Comparison of ENCODE assay signal across 21 cellular contexts in genomic region chr2:136019825-136020224, GRCh38. TPM values are rescaled to one million over a fixed set of nuclear protein-coding genes. Genes with fewer than 3 reads are reported as not detected.
DNase-seq lines count a peak whose midpoint lies in the region; ATAC-seq and TF ChIP-seq lines count a peak whose summit lies in the region.
"Had no signal": no experiment of that assay in that cellular context is flagged by ENCODE, and none has a peak within 500 bp of the region (broad histone marks: within the 10 kb centered on the region; RNA-seq: fewer than 3 reads in every experiment).

No MANE protein-coding gene starts in this region.

- H3K4me1 Mint-ChIP-seq in neural progenitor cell: peaks cover 69% of the 10 kb centered on the region

- H3K79me2 ChIP-seq in neural progenitor cell (ENCODE audit: low read depth): no peaks in the 10 kb centered on the region

- H3K4me3 ChIP-seq in esophagus muscularis mucosa (no peak overlapping the region), neural progenitor cell (no peak overlapping the region)
- H3K4me3 ChIP-seq: cardiac muscle cell had no signal

- H3K4me2 ChIP-seq in neural progenitor cell: no peak overlapping the region

- no peak overlapping the region for H2AFZ ChIP-seq in neural progenitor cell (replicated peaks)

- H3K9ac ChIP-seq in neural progenitor cell: no peak overlapping the region

- intact Hi-C loops in esophagus muscularis mucosa (cut with DNase I): no loop called here

- no peak for TF ChIP-seq POLR2A in esophagus muscularis mucosa (IDR thresholded peaks at IDR 0.05; ENCODE audit: low read depth)

- DNase-seq in Ammon's horn (ENCODE audit: low spot score): peak; percentile 29
- DNase-seq in esophagus muscularis mucosa (ENCODE audit: extremely low spot score): no peak
- DNase-seq in neural progenitor cell (ENCODE audit: low spot score): no peak
- no peak for DNase-seq in ACHN
- no peak for DNase-seq in effector CD8-positive, alpha-beta T cell (lab: John Stamatoyannopoulos, UW)
- DNase-seq in activated CD4-positive, alpha-beta T cell treated with anti-CD3 and anti-CD28 coated beads for 4 hours: no peak
- DNase-seq: activated CD4-positive, alpha-beta memory T cell treated with anti-CD3 and anti-CD28 coated beads, Interleukin-2, amount 10 ng/mL, durations not matched to agents 7 days and 5 days; activated CD4-positive, CD25-positive, alpha-beta regulatory T cell; activated naive CD4-positive, alpha-beta T cell treated with anti-CD3 and anti-CD28 coated beads for 36 hours; activated T-cell treated with anti-CD3 and anti-CD28 coated beads, Interleukin-2, amount 50 U/mL, for 1 hour; CD4-positive, alpha-beta T cell; dorsolateral prefrontal cortex; GDM1; GOT3; NCI-H187 treated with DMSO at 0.1 percent for 48 hours; NCI-H345; stimulated activated CD8-positive, alpha-beta memory T cell treated with anti-CD3 and anti-CD28 coated beads, Interleukin-4, amount 100 ng/mL, for 48 hours had no signal

- H3K27ac ChIP-seq in esophagus muscularis mucosa (replicated peaks in 1 of 4) (peak overlapping the region in 3 of 4 donors; percentile 7 to 36 (median 31)), neural progenitor cell (no peak overlapping the region)
- H3K27ac ChIP-seq: cardiac muscle cell had no signal

- in situ Hi-C loops in ACHN (cut with HindIII; ENCODE audit: low pct_ligation_motif_present, low pct_unique_long_range_greater_than_20kb, low sequenced_read_pairs): no loop called here

- H3K27me3 ChIP-seq in esophagus muscularis mucosa: no peaks in the 10 kb centered on the region
- H3K27me3 ChIP-seq in neural progenitor cell: no peaks in the 10 kb centered on the region
- H3K27me3 ChIP-seq: cardiac muscle cell, dorsolateral prefrontal cortex had no signal

- 72% methylated on average over 8 of the region's 8 CpGs for WGBS in esophagus muscularis mucosa

- ATAC-seq in GM19397 (IDR thresholded peaks at IDR 0.05; ENCODE audit: unreplicated experiment) (peak; percentile 5), HG02973 (IDR thresholded peaks at IDR 0.05; ENCODE audit: unreplicated experiment) (no peak)

- H3K36me3 Mint-ChIP-seq in neural progenitor cell: no peaks in the 10 kb centered on the region
- H3K36me3 Mint-ChIP-seq: mesothelial cell of epicardium had no signal

- H3K9me3 ChIP-seq in esophagus muscularis mucosa (no peaks in the 10 kb centered on the region), neural progenitor cell (ENCODE audit: low read depth) (no peaks in the 10 kb centered on the region)

- no peaks in the 10 kb centered on the region for H3K9me3 Mint-ChIP-seq in neural progenitor cell
- H3K9me3 Mint-ChIP-seq: activated naive CD4-positive, alpha-beta T cell treated with anti-CD3 and anti-CD28 coated beads for 36 hours; CD4-positive, alpha-beta T cell; mesothelial cell of epicardium had no signal

- peaks cover 2 to 10% (median 8%) of the 10 kb centered on the region in 4 donors for H3K4me1 ChIP-seq in esophagus muscularis mucosa
- peaks cover 24% of the 10 kb centered on the region for H3K4me1 ChIP-seq in neural progenitor cell

- H3K36me3 ChIP-seq in esophagus muscularis mucosa (no peaks in the 10 kb centered on the region), neural progenitor cell (no peaks in the 10 kb centered on the region)
- H3K36me3 ChIP-seq: cardiac muscle cell had no signal

- peak overlapping the region; percentile 72 for H3K27ac Mint-ChIP-seq in neural progenitor cell
- H3K27ac Mint-ChIP-seq: activated CD4-positive, alpha-beta memory T cell treated with anti-CD3 and anti-CD28 coated beads, Interleukin-2, amount 10 ng/mL, durations not matched to agents 7 days and 5 days; activated naive CD4-positive, alpha-beta T cell treated with anti-CD3 and anti-CD28 coated beads for 36 hours; CD4-positive, alpha-beta T cell; mesothelial cell of epicardium had no signal

- peaks cover 15% of the 10 kb centered on the region for H3F3A ChIP-seq in neural progenitor cell (ENCODE audit: low read depth)

- no peak for TF ChIP-seq CTCF in esophagus muscularis mucosa (IDR thresholded peaks at IDR 0.05)
- no peak for TF ChIP-seq CTCF in neural progenitor cell (IDR thresholded peaks at IDR 0.05)

- no peaks in the 10 kb centered on the region for H4K20me1 ChIP-seq in neural progenitor cell (ENCODE audit: low read depth)

- no peak for TF ChIP-seq EP300 in esophagus muscularis mucosa (IDR thresholded peaks at IDR 0.05)

- no peak overlapping the region for H3K4me3 Mint-ChIP-seq in neural progenitor cell
- H3K4me3 Mint-ChIP-seq: activated CD4-positive, alpha-beta memory T cell treated with anti-CD3 and anti-CD28 coated beads, Interleukin-2, amount 10 ng/mL, durations not matched to agents 7 days and 5 days; activated naive CD4-positive, alpha-beta T cell treated with anti-CD3 and anti-CD28 coated beads for 36 hours; CD4-positive, alpha-beta T cell; mesothelial cell of epicardium had no signal

- peaks cover 3% of the 10 kb centered on the region for H3K27me3 Mint-ChIP-seq in neural progenitor cell (ENCODE audit: insufficient read depth, low read depth)
- H3K27me3 Mint-ChIP-seq: activated CD4-positive, alpha-beta memory T cell treated with anti-CD3 and anti-CD28 coated beads, Interleukin-2, amount 10 ng/mL, durations not matched to agents 7 days and 5 days; CD4-positive, alpha-beta T cell had no signal

RNA-seq across cellular contexts. Expression of gene DARS1, which starts 34.4 kb away (rescaled TPM):
- 100 to 1,000 TPM in 3 of 4 donors, 10 to 100 TPM in 1; 98.8 to 129 (median 121) TPM for total RNA-seq in esophagus muscularis mucosa
- 175 and 227 TPM in 2 replicates for total RNA-seq in neural progenitor cell (ENCODE audit: low replicate concordance)
